15 cellular contexts compared by ENCODE assay signal in genomic region chr3:52223449-52224408, GRCh38. TPM values are rescaled to one million over a fixed set of nuclear protein-coding genes. Genes with fewer than 3 reads are reported as not detected.
DNase-seq lines count a peak whose midpoint lies in the region; ATAC-seq and TF ChIP-seq lines count a peak whose summit lies in the region.
"Had no signal": no experiment of that assay in that cellular context is flagged by ENCODE, and none has a peak within 500 bp of the region (broad histone marks: within the 10 kb centered on the region; RNA-seq: fewer than 3 reads in every experiment).

No MANE protein-coding gene starts in this region.

- H3K27ac ChIP-seq in KOPT-K1 (ENCODE audit: low read depth, low read length, poor library complexity, severe bottlenecking), result peak overlapping the region; percentile 90
- H3K27ac ChIP-seq in osteoblast (ENCODE audit: low read depth, low read length), result no peak overlapping the region

- peak; percentile 5 for DNase-seq in activated CD4-positive, alpha-beta T cell treated with anti-CD3 and anti-CD28 coated beads for 36 hours
- no peak for DNase-seq in activated CD4-positive, alpha-beta T cell treated with anti-CD3 and anti-CD28 coated beads, Interleukin-2, amount 50 U/mL, for 1 hour
- DNase-seq in activated naive CD4-positive, alpha-beta T cell treated with anti-CD3 and anti-CD28 coated beads, Interleukin-2, amount 50 U/mL, for 72 hours (ENCODE audit: low spot score in 2 of 2), result no peak
- DNase-seq in osteoblast (ENCODE audit: insufficient read length, low spot score, missing footprints) (peak; percentile 87), hepatic stellate cell (ENCODE audit: low spot score) (no peak), GM10266 (ENCODE audit: extremely low spot score) (no peak)
- DNase-seq: COR-L47; effector CD4-positive, alpha-beta T cell; hippocampal formation; NCI-H187 had no signal

- H3K9me3 ChIP-seq in KOPT-K1 (ENCODE audit: insufficient read depth, low read length, poor library complexity, severe bottlenecking) (no peaks in the 10 kb centered on the region), osteoblast (ENCODE audit: low read depth, low read length) (no peaks in the 10 kb centered on the region)

- CTCF ChIA-PET in activated CD4-positive, alpha-beta T cell treated with anti-CD3 and anti-CD28 coated beads for 36 hours (lab: Charles Lee), result interaction anchor here (0.5 to 11.1 kb wide), 10 partner anchors 8 to 910 kb away, joined by 3 to 191 read pairs (median 7); no protein-coding TSS in a partner anchor

- no peak for TF ChIP-seq CTCF in osteoblast (IDR thresholded peaks at IDR 0.05; ENCODE audit: extremely low read depth, low read depth, low read length)
- no peak for TF ChIP-seq CTCF in GM10266 (IDR thresholded peaks at IDR 0.05; ENCODE audit: control insufficient read depth, insufficient read depth, low read depth, missing control alignments)

- H3K4me3 ChIP-seq in osteoblast (ENCODE audit: insufficient read depth, low read length), result no peak overlapping the region

- H3K79me2 ChIP-seq in osteoblast (ENCODE audit: insufficient read depth, low read length), result no peaks in the 10 kb centered on the region

- no peak overlapping the region for H3K4me2 ChIP-seq in osteoblast (ENCODE audit: insufficient read depth, low read length)

- H3K36me3 Mint-ChIP-seq in activated CD4-positive, alpha-beta T cell treated with anti-CD3 and anti-CD28 coated beads for 36 hours (ENCODE audit: low read depth), result no peaks in the 10 kb centered on the region
- H3K36me3 Mint-ChIP-seq in activated naive CD4-positive, alpha-beta T cell treated with anti-CD3 and anti-CD28 coated beads, Interleukin-2, amount 50 U/mL, for 72 hours, result no peaks in the 10 kb centered on the region

- H3K27me3 Mint-ChIP-seq in activated CD4-positive, alpha-beta T cell treated with anti-CD3 and anti-CD28 coated beads for 36 hours, result no peaks in the 10 kb centered on the region

- no peaks in the 10 kb centered on the region for H4K20me1 ChIP-seq in osteoblast (ENCODE audit: insufficient read depth, low read length)

- no peak overlapping the region for H3K4me3 Mint-ChIP-seq in activated CD4-positive, alpha-beta T cell treated with anti-CD3 and anti-CD28 coated beads for 36 hours

- H2AFZ ChIP-seq in osteoblast (ENCODE audit: low read length), result no peak overlapping the region

- no peaks in the 10 kb centered on the region for H3K9me3 Mint-ChIP-seq in activated CD4-positive, alpha-beta T cell treated with anti-CD3 and anti-CD28 coated beads for 36 hours (ENCODE audit: low read depth)
- H3K9me3 Mint-ChIP-seq in activated naive CD4-positive, alpha-beta T cell treated with anti-CD3 and anti-CD28 coated beads, Interleukin-2, amount 50 U/mL, for 72 hours, result no peaks in the 10 kb centered on the region

- no peak for ATAC-seq in activated CD4-positive, alpha-beta T cell treated with anti-CD3 and anti-CD28 coated beads for 36 hours
- no peak for ATAC-seq in activated naive CD4-positive, alpha-beta T cell treated with anti-CD3 and anti-CD28 coated beads, Interleukin-2, amount 50 U/mL, for 72 hours
- no peak for ATAC-seq in GM21717 (IDR thresholded peaks at IDR 0.05; ENCODE audit: unreplicated experiment)
- ATAC-seq: SK-N-SH treated with all-trans-retinoic acid at 6 μM for 48 hours had no signal

- no peaks in the 10 kb centered on the region for H3K27me3 ChIP-seq in osteoblast (ENCODE audit: insufficient read depth, low read length)

- H3K36me3 ChIP-seq in KOPT-K1 (ENCODE audit: insufficient read depth, low read length), result peaks cover 30% of the 10 kb centered on the region
- peaks cover 6% of the 10 kb centered on the region for H3K36me3 ChIP-seq in osteoblast (ENCODE audit: insufficient read depth, low read length)

- POLR2A ChIA-PET in activated CD4-positive, alpha-beta T cell treated with anti-CD3 and anti-CD28 coated beads for 36 hours (lab: Charles Lee), result interaction anchor here (0.6 kb wide), 1 partner anchor 131 kb away, joined by 3 read pairs; no protein-coding TSS in a partner anchor

- peak overlapping the region; percentile 67 for H3K27ac Mint-ChIP-seq in activated CD4-positive, alpha-beta T cell treated with anti-CD3 and anti-CD28 coated beads for 36 hours
- H3K27ac Mint-ChIP-seq in activated naive CD4-positive, alpha-beta T cell treated with anti-CD3 and anti-CD28 coated beads, Interleukin-2, amount 50 U/mL, for 72 hours, result peak overlapping the region; percentile 85 to 94

- intact Hi-C loops in activated CD4-positive, alpha-beta T cell treated with anti-CD3 and anti-CD28 coated beads for 36 hours (cut with DNase I, micrococcal nuclease), result loop anchor here (2.0 to 10.0 kb wide), 4 partner anchors 15 to 226 kb away; partner anchors contain the start of genes SEMA3G (in 2 of the 2), RPL29 (in 1 of the 2) and TWF2 (in 1 of the 2)

- H3K4me1 ChIP-seq in osteoblast (ENCODE audit: insufficient read depth, low read length), result no peaks in the 10 kb centered on the region

- peaks cover 72% of the 10 kb centered on the region for H3K4me1 Mint-ChIP-seq in activated CD4-positive, alpha-beta T cell treated with anti-CD3 and anti-CD28 coated beads for 36 hours

RNA-seq across cellular contexts. Expression of gene TLR9, which starts 1.7 kb away (rescaled TPM):
- total RNA-seq in activated CD4-positive, alpha-beta T cell treated with anti-CD3 and anti-CD28 coated beads for 36 hours, result under 1 TPM; 0.59 to 0.74 TPM
- total RNA-seq in activated naive CD4-positive, alpha-beta T cell treated with anti-CD3 and anti-CD28 coated beads, Interleukin-2, amount 50 U/mL, for 72 hours, result under 1 TPM; 0.18 to 0.86 TPM
- not detected in 2 replicates for total RNA-seq in osteoblast
- total RNA-seq: A172, NCI-H460 had no signal

RNA-seq across cellular contexts. Expression of gene TWF2, which starts 15.2 kb away (rescaled TPM):
- total RNA-seq in activated CD4-positive, alpha-beta T cell treated with anti-CD3 and anti-CD28 coated beads for 36 hours, result 10 to 100 TPM; 85.0 to 93.5 TPM
- 100 to 1,000 TPM in 1 of 2 donors, 10 to 100 TPM in 1; 75.8 to 139 TPM for total RNA-seq in activated naive CD4-positive, alpha-beta T cell treated with anti-CD3 and anti-CD28 coated beads, Interleukin-2, amount 50 U/mL, for 72 hours
- 115 and 138 TPM in 2 replicates for total RNA-seq in osteoblast

RNA-seq across cellular contexts. Expression of gene PPM1M, which starts 21.8 kb away (rescaled TPM):
- total RNA-seq in activated CD4-positive, alpha-beta T cell treated with anti-CD3 and anti-CD28 coated beads for 36 hours, result 10 to 100 TPM; 52.9 to 59.2 TPM
- total RNA-seq in activated naive CD4-positive, alpha-beta T cell treated with anti-CD3 and anti-CD28 coated beads, Interleukin-2, amount 50 U/mL, for 72 hours, result 10 to 100 TPM; 52.3 to 74.1 TPM
- 23.9 and 28.2 TPM in 2 replicates for total RNA-seq in osteoblast

RNA-seq across cellular contexts. Expression of gene ALAS1, which starts 25.8 kb away (rescaled TPM):
- 10 to 100 TPM; 52.8 to 68.7 TPM for total RNA-seq in activated CD4-positive, alpha-beta T cell treated with anti-CD3 and anti-CD28 coated beads for 36 hours
- total RNA-seq in activated naive CD4-positive, alpha-beta T cell treated with anti-CD3 and anti-CD28 coated beads, Interleukin-2, amount 50 U/mL, for 72 hours, result 10 to 100 TPM; 56.1 to 72.0 TPM
- total RNA-seq in osteoblast, result 35.4 and 39.1 TPM in 2 replicates

RNA-seq across cellular contexts. Expression of gene WDR82, which starts 54.7 kb away (rescaled TPM):
- 100 to 1,000 TPM in 1 of 2 experiments, 10 to 100 TPM in 1; 95.2 to 113 TPM for total RNA-seq in activated CD4-positive, alpha-beta T cell treated with anti-CD3 and anti-CD28 coated beads for 36 hours
- 100 to 1,000 TPM in 1 of 2 donors, 10 to 100 TPM in 1; 96.6 to 129 TPM for total RNA-seq in activated naive CD4-positive, alpha-beta T cell treated with anti-CD3 and anti-CD28 coated beads, Interleukin-2, amount 50 U/mL, for 72 hours
- 54.2 and 58.3 TPM in 2 replicates for total RNA-seq in osteoblast

Comparison
In these comparisons a context has a peak if more than half of its experiments do, and no peak if none do; other contexts are left out.
1. DNase-seq: peak in activated CD4-positive, alpha-beta T cell treated with anti-CD3 and anti-CD28 coated beads for 36 hours (single experiment) and osteoblast (single experiment); none in activated CD4-positive, alpha-beta T cell treated with anti-CD3 and anti-CD28 coated beads, Interleukin-2, amount 50 U/mL, for 1 hour (single experiment), activated naive CD4-positive, alpha-beta T cell treated with anti-CD3 and anti-CD28 coated beads, Interleukin-2, amount 50 U/mL, for 72 hours (0 of 2), hepatic stellate cell (single experiment) and GM10266 (single experiment).